8 cellular contexts compared by ENCODE assay signal in the genomic region with DNA sequence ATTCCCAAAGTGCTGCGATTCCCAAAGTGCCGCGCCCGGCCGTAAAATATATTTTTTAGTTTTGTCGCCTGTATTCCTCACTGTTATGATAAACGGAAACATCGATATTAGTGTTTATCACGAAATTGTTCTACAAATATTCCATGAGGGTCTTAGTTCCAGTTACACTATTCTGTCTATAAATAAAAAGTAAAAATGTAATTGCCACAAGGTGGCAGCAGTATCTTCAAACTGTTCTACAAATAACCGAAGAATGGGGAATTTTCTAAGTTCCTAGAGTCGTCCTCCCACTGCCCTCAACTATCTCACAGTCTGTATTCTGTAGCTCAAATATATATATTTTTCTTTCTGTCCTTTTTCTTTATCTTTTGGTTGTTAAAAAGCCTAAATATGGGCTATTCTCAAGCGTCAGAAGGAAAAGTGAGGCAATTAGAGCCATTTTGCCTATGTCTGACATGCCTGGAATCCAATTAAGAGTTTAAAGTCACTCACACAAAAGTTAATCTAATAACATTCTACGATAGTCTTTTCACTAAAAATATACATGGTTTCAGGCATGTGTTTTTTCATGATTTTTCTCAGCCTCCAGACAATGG. TPM values are rescaled to one million over a fixed set of nuclear protein-coding genes. Genes with fewer than 3 reads are reported as not detected.
DNase-seq lines count a peak whose midpoint lies in the region; ATAC-seq and TF ChIP-seq lines count a peak whose summit lies in the region.

No MANE protein-coding gene starts in this region.

- no peaks in the 10 kb centered on the region for H3K9me3 Mint-ChIP-seq in neural progenitor cell

- H3K36me3 Mint-ChIP-seq in neural progenitor cell, result no peaks in the 10 kb centered on the region

- no peaks in the 10 kb centered on the region for H3K9me3 ChIP-seq in neural progenitor cell (ENCODE audit: low read depth)

- no peaks in the 10 kb centered on the region for H4K20me1 ChIP-seq in neural progenitor cell (ENCODE audit: low read depth)

- H2AFZ ChIP-seq in neural progenitor cell (replicated peaks), result peak overlapping the region; percentile 23

- H3K36me3 ChIP-seq in neural progenitor cell, result no peaks in the 10 kb centered on the region

- no peaks in the 10 kb centered on the region for H3K4me1 ChIP-seq in neural progenitor cell

- TF ChIP-seq CTCF in neural progenitor cell (IDR thresholded peaks at IDR 0.05), result peak; percentile 74

- ATAC-seq in HG02571 (IDR thresholded peaks at IDR 0.05; ENCODE audit: unreplicated experiment) (peak; percentile 63), GM21528 (IDR thresholded peaks at IDR 0.05; ENCODE audit: low FRiP score, unreplicated experiment) (no peak)

- H3K79me2 ChIP-seq in neural progenitor cell (ENCODE audit: low read depth), result no peaks in the 10 kb centered on the region

- H3K27me3 ChIP-seq in neural progenitor cell, result no peaks in the 10 kb centered on the region

- DNase-seq in ELF-1 (ENCODE audit: low read depth, low spot score) (peak; percentile 2), NCI-H446 treated with DMSO at 0.1 percent for 48 hours (lab: John Stamatoyannopoulos, UW) (peak; percentile 38), cerebellar cortex (ENCODE audit: low spot score) (peak; percentile 24), neural progenitor cell (ENCODE audit: low spot score) (peak; percentile 72), NCI-H2081 treated with DMSO at 0.1 percent for 48 hours (lab: John Stamatoyannopoulos, UW) (no peak), T-helper 9 cell (no peak)

- H3K9ac ChIP-seq in neural progenitor cell, result no peak overlapping the region

- no peak overlapping the region for H3K27ac Mint-ChIP-seq in neural progenitor cell

- H3K4me3 Mint-ChIP-seq in neural progenitor cell, result no peak overlapping the region

- H3K4me3 ChIP-seq in neural progenitor cell, result no peak overlapping the region

- no peak overlapping the region for H3K4me2 ChIP-seq in neural progenitor cell

- H3K27me3 Mint-ChIP-seq in neural progenitor cell (ENCODE audit: insufficient read depth, low read depth), result peaks cover 2% of the 10 kb centered on the region

- no peaks in the 10 kb centered on the region for H3K4me1 Mint-ChIP-seq in neural progenitor cell

- H3F3A ChIP-seq in neural progenitor cell (ENCODE audit: low read depth), result no peaks in the 10 kb centered on the region

- H3K27ac ChIP-seq in neural progenitor cell, result no peak overlapping the region

RNA-seq across cellular contexts. Expression of gene FAM162B, which starts 14.1 kb away (rescaled TPM):
- total RNA-seq in neural progenitor cell (ENCODE audit: low replicate concordance), result 0.28 TPM in 1 of 2 replicates, not detected in the other

RNA-seq across cellular contexts. Expression of gene GPRC6A, which starts 49.2 kb away (rescaled TPM):
- 0.06 TPM in 1 of 2 replicates, not detected in the other for total RNA-seq in neural progenitor cell (ENCODE audit: low replicate concordance)

Comparison
In these comparisons a context has a peak if more than half of its experiments do, and no peak if none do; other contexts are left out.
1. DNase-seq: peak in ELF-1 (single experiment), NCI-H446 treated with DMSO at 0.1 percent for 48 hours (single experiment), cerebellar cortex (single experiment) and neural progenitor cell (single experiment); none in NCI-H2081 treated with DMSO at 0.1 percent for 48 hours (single experiment) and T-helper 9 cell (single experiment).